ENCODE assay signal across 8 cellular contexts in genomic region chr11:102109896-102110760, GRCh38. TPM values are rescaled to one million over a fixed set of nuclear protein-coding genes. Genes with fewer than 3 reads are reported as not detected.
A peak's percentile ranks its signal among the peaks of the same experiment; 100 is the strongest.
DNase-seq lines count a peak whose midpoint lies in the region; ATAC-seq and TF ChIP-seq lines count a peak whose summit lies in the region.

Gene YAP1 (plus strand): TSS chr11:102110447. CDS start chr11:102110849, 402 bp downstream.

- no peak for TF ChIP-seq CTCF in C4-2B (conservative IDR thresholded peaks at IDR 0.05)
- peak in 2 of 6 experiments; percentile 5 to 31 for TF ChIP-seq CTCF in upper lobe of left lung (IDR thresholded peaks at IDR 0.05)

- TF ChIP-seq POLR2A in upper lobe of left lung (IDR thresholded peaks at IDR 0.05), result peak in 3 of 4 donors; percentile 51 to 69 (median 56)

- H3K4me3 ChIP-seq in upper lobe of left lung, result peak within 1 kb of the TSS; percentile 58 to 83 (median 80)

- TF ChIP-seq EP300 in upper lobe of left lung (IDR thresholded peaks at IDR 0.05), result no peak

- intact Hi-C loops in left cardiac atrium (cut with DNase I) (loop anchor here in 1 of 2 donors (5.0 to 10.0 kb wide), 2 partner anchors 117 to 155 kb away; no protein-coding TSS in a partner anchor), posterior vena cava (cut with DNase I) (loop anchor here (5.0 to 10.0 kb wide), 3 partner anchors 65 to 165 kb away; no protein-coding TSS in a partner anchor)

- H3K4me1 ChIP-seq in upper lobe of left lung, result peaks cover 0 to 23% (median 10%) of the 10 kb centered on the region in 4 donors

- peak; percentile 90 for ATAC-seq in GM19455 (IDR thresholded peaks at IDR 0.05; ENCODE audit: unreplicated experiment)
- ATAC-seq in HG03565 (IDR thresholded peaks at IDR 0.05; ENCODE audit: unreplicated experiment), result peak; percentile 82
- peak; percentile 90 for ATAC-seq in left cardiac atrium
- ATAC-seq in upper lobe of left lung (ENCODE audit: low FRiP score in 2 of 2), result peak; percentile 92 to 94

- H3K36me3 ChIP-seq in upper lobe of left lung, result no peaks in the 10 kb centered on the region

- DNase-seq in T follicular helper cell (ENCODE audit: low read depth) (peak; percentile 45), amniotic epithelial cell (ENCODE audit: low read depth) (peak; percentile 90), left cardiac atrium (peak; percentile 91), posterior vena cava (ENCODE audit: low spot score) (peak; percentile 97), upper lobe of left lung (peak; percentile 85 to 98)

- peaks cover 0 to 6% (median 0%) of the 10 kb centered on the region in 4 donors for H3K27me3 ChIP-seq in upper lobe of left lung

- H3K9me3 ChIP-seq in upper lobe of left lung, result no peaks in the 10 kb centered on the region

- WGBS in upper lobe of left lung, 2 donors, result 0 to 1% methylated on average over 67 to 80 of the region's 104 CpGs

- H3K27ac ChIP-seq in C4-2B (peak within 1 kb of the TSS; percentile 90), upper lobe of left lung (peak within 1 kb of the TSS; percentile 97 to 99 (median 98))

RNA-seq across cellular contexts. Expression of gene YAP1, which starts in this region (rescaled TPM):
- total RNA-seq in left cardiac atrium (10 to 100 TPM; 59.1 to 67.5 TPM), posterior vena cava (100 to 1,000 TPM; 203 to 281 TPM), upper lobe of left lung (100 to 1,000 TPM in 5 of 6 donors, 10 to 100 TPM in 1; 99.2 to 262 (median 190) TPM)

Comparison
In these comparisons a context has a peak if more than half of its experiments do, and no peak if none do; other contexts are left out.
1. Peak in every context shown above with its lines: DNase-seq, ATAC-seq, H3K4me3 ChIP-seq and H3K27ac ChIP-seq.
2. DNase-seq: peak in every context shown above with its lines; median percentile 97 in posterior vena cava; 92 in upper lobe of left lung; 91 in left cardiac atrium; 90 in amniotic epithelial cell; 45 in T follicular helper cell.